ENCODE assay signal across 22 cellular contexts in the genomic region with DNA sequence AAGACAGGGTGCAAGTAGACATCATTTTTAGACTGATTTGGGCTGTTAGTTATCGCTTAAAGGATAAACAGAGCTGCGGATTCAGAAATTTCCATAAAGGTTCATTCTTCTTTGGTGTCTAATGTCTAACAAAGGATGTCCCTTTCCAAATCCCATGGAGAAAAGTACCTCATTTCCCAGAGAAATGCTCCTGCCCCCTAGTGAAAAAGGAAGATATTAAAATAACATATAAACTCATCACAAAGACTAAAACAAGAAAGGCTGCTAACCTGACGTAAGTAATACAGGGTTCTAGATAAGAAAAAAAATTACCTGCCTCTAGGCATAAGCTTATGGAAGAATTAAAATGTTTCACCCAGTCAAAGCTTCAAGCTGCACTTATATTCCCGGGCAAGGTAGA. TPM values are rescaled to one million over a fixed set of nuclear protein-coding genes. Genes with fewer than 3 reads are reported as not detected.
DNase-seq lines count a peak whose midpoint lies in the region; ATAC-seq and TF ChIP-seq lines count a peak whose summit lies in the region.
"Had no signal": no experiment of that assay in that cellular context is flagged by ENCODE, and none has a peak within 500 bp of the region (broad histone marks: within the 10 kb centered on the region; RNA-seq: fewer than 3 reads in every experiment).

No MANE protein-coding gene starts in this region.

- peak; percentile 32 for DNase-seq in H7
- DNase-seq in brain microvascular endothelial cell: no peak
- no peak for DNase-seq in ecto neural progenitor cell (ENCODE audit: low spot score)
- DNase-seq in NCI-H2196 treated with DMSO at 0.1 percent for 48 hours (lab: John Stamatoyannopoulos, UW; ENCODE audit: unreplicated experiment): no peak
- no peak for DNase-seq in endothelial cell (ENCODE audit: low spot score)
- DNase-seq: activated CD8-positive, alpha-beta T cell treated with anti-CD3 and anti-CD28 coated beads for 36 hours; activated naive CD4-positive, alpha-beta T cell treated with anti-CD3 and anti-CD28 coated beads for 36 hours; activated T-cell treated with anti-CD3 and anti-CD28 coated beads, Interleukin-2, amount 50 U/mL, for 1 hour; aorta; KBM-7; kidney; naive thymus-derived CD8-positive, alpha-beta T cell; NCI-H2029 treated with DMSO at 0.1 percent for 48 hours; posterior cingulate gyrus; SIG-M5; stimulated activated CD4-positive, alpha-beta T cell treated with anti-CD3 and anti-CD28 coated beads, Interleukin-2, amount 100 ng/mL, for 48 hours; T-helper 2 cell had no signal

- H3K4me3 Mint-ChIP-seq in endothelial cell (ENCODE audit: unreplicated experiment): no peak overlapping the region
- H3K4me3 Mint-ChIP-seq: activated CD8-positive, alpha-beta T cell treated with anti-CD3 and anti-CD28 coated beads for 36 hours; activated naive CD4-positive, alpha-beta T cell treated with anti-CD3 and anti-CD28 coated beads for 36 hours; CD14-positive monocyte; naive thymus-derived CD8-positive, alpha-beta T cell had no signal

- H2AFZ ChIP-seq in neural cell (ENCODE audit: low read depth, low read length): no peak overlapping the region

- in situ Hi-C loops in brain microvascular endothelial cell (cut with HindIII; ENCODE audit: low pct_ligation_motif_present, low sequenced_read_pairs): no loop called here

- H3K4me3 ChIP-seq in H7 (ENCODE audit: insufficient read depth, low read depth, low read length) (no peak overlapping the region), brain microvascular endothelial cell (ENCODE audit: low read depth, low read length) (no peak overlapping the region), neural cell (ENCODE audit: low read length) (no peak overlapping the region)
- H3K4me3 ChIP-seq: skin epidermis had no signal

- H3K9me3 ChIP-seq in neural cell (ENCODE audit: low read length): no peaks in the 10 kb centered on the region

- no peak for TF ChIP-seq RAD21 in neural cell (conservative IDR thresholded peaks at IDR 0.05)

- no peaks in the 10 kb centered on the region for H4K20me1 ChIP-seq in neural cell (ENCODE audit: insufficient read depth)

- H3K27me3 ChIP-seq in H7 (ENCODE audit: control insufficient read depth, insufficient read depth, low read length): no peaks in the 10 kb centered on the region
- no peaks in the 10 kb centered on the region for H3K27me3 ChIP-seq in brain microvascular endothelial cell (replicated peaks)
- no peaks in the 10 kb centered on the region for H3K27me3 ChIP-seq in neural cell (ENCODE audit: insufficient read depth, low read depth, low read length)

- no peak overlapping the region for H3K4me2 ChIP-seq in neural cell (ENCODE audit: low read length)

- H3K27me3 Mint-ChIP-seq in endothelial cell (ENCODE audit: unreplicated experiment): peaks cover 7% of the 10 kb centered on the region

- H3K36me3 ChIP-seq in H7 (replicated peaks; ENCODE audit: control insufficient read depth, insufficient read depth, low read length) (no peaks in the 10 kb centered on the region), brain microvascular endothelial cell (replicated peaks) (no peaks in the 10 kb centered on the region), neural cell (ENCODE audit: insufficient read depth, low read length) (peaks cover 7% of the 10 kb centered on the region)

- no peaks in the 10 kb centered on the region for H3K9me3 Mint-ChIP-seq in endothelial cell (ENCODE audit: unreplicated experiment)

- H3K4me1 Mint-ChIP-seq in endothelial cell (ENCODE audit: unreplicated experiment): peaks cover 6% of the 10 kb centered on the region
- H3K4me1 Mint-ChIP-seq: CD14-positive monocyte; naive thymus-derived CD8-positive, alpha-beta T cell had no signal

- H3K9me2 ChIP-seq in neural cell (ENCODE audit: insufficient read depth, low read length): no peaks in the 10 kb centered on the region

- H3K27ac ChIP-seq in C4-2B (no peak overlapping the region), brain microvascular endothelial cell (no peak overlapping the region), neural cell (ENCODE audit: low read length) (peak overlapping the region; percentile 33)
- H3K27ac ChIP-seq: skin epidermis had no signal

- H3K79me2 ChIP-seq in neural cell (replicated peaks; ENCODE audit: insufficient read depth, low read length): no peaks in the 10 kb centered on the region

- H3K27ac Mint-ChIP-seq in endothelial cell (ENCODE audit: unreplicated experiment): no peak overlapping the region
- H3K27ac Mint-ChIP-seq: activated CD8-positive, alpha-beta T cell treated with anti-CD3 and anti-CD28 coated beads for 36 hours; activated naive CD4-positive, alpha-beta T cell treated with anti-CD3 and anti-CD28 coated beads for 36 hours; CD14-positive monocyte; naive thymus-derived CD8-positive, alpha-beta T cell had no signal

- no peaks in the 10 kb centered on the region for H3F3A ChIP-seq in neural cell (ENCODE audit: insufficient read depth, low read length, poor library complexity, severe bottlenecking)

- H3K36me3 Mint-ChIP-seq in endothelial cell (ENCODE audit: low read depth, unreplicated experiment): peaks cover 11% of the 10 kb centered on the region
- H3K36me3 Mint-ChIP-seq: CD14-positive monocyte had no signal

- TF ChIP-seq CTCF in C4-2B (conservative IDR thresholded peaks at IDR 0.05) (peak; percentile 46), brain microvascular endothelial cell (IDR thresholded peaks at IDR 0.05; ENCODE audit: low read depth, low read length, missing control alignments) (peak; percentile 24), neural cell (IDR thresholded peaks at IDR 0.05; ENCODE audit: poor library complexity, severe bottlenecking) (peak; percentile 32), endothelial cell (IDR thresholded peaks at IDR 0.05; ENCODE audit: unreplicated experiment) (no peak)

- no peak overlapping the region for H3K9ac ChIP-seq in neural cell (ENCODE audit: low read length)

- ATAC-seq in HG03571 (IDR thresholded peaks at IDR 0.05; ENCODE audit: unreplicated experiment): no peak
- ATAC-seq: activated CD8-positive, alpha-beta T cell treated with anti-CD3 and anti-CD28 coated beads for 36 hours; naive thymus-derived CD8-positive, alpha-beta T cell had no signal

- TF ChIP-seq EP300 in neural cell (conservative IDR thresholded peaks at IDR 0.05; ENCODE audit: poor library complexity, severe bottlenecking): no peak

TF ChIP-seq in neural cell, 6 proteins besides CTCF, POLR2A, EP300 and RAD21:
- TF ChIP-seq, protein P1, sequence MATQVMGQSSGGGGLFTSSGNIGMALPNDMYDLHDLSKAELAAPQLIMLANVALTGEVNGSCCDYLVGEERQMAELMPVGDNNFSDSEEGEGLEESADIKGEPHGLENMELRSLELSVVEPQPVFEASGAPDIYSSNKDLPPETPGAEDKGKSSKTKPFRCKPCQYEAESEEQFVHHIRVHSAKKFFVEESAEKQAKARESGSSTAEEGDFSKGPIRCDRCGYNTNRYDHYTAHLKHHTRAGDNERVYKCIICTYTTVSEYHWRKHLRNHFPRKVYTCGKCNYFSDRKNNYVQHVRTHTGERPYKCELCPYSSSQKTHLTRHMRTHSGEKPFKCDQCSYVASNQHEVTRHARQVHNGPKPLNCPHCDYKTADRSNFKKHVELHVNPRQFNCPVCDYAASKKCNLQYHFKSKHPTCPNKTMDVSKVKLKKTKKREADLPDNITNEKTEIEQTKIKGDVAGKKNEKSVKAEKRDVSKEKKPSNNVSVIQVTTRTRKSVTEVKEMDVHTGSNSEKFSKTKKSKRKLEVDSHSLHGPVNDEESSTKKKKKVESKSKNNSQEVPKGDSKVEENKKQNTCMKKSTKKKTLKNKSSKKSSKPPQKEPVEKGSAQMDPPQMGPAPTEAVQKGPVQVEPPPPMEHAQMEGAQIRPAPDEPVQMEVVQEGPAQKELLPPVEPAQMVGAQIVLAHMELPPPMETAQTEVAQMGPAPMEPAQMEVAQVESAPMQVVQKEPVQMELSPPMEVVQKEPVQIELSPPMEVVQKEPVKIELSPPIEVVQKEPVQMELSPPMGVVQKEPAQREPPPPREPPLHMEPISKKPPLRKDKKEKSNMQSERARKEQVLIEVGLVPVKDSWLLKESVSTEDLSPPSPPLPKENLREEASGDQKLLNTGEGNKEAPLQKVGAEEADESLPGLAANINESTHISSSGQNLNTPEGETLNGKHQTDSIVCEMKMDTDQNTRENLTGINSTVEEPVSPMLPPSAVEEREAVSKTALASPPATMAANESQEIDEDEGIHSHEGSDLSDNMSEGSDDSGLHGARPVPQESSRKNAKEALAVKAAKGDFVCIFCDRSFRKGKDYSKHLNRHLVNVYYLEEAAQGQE (IDR thresholded peaks at IDR 0.05; ENCODE audit: borderline replicate concordance): no peak

RNA-seq across cellular contexts. Expression of a gene that starts 22.8 kb away (rescaled TPM):
- 2.4 and 2.9 TPM in 2 replicates for total RNA-seq in H7 (2014; rRNA removed; shearing (Covaris generic))
- polyA plus RNA-seq in neural cell: 14.1 and 14.3 TPM in 2 replicates
- 81.3 and 103 TPM in 2 replicates for polyA minus RNA-seq in neural cell
- total RNA-seq in endothelial cell (ENCODE audit: unreplicated experiment): 10.5 TPM
- total RNA-seq: activated CD8-positive, alpha-beta T cell treated with anti-CD3 and anti-CD28 coated beads for 36 hours; naive thymus-derived CD8-positive, alpha-beta T cell had no signal
- polyA plus RNA-seq: naive thymus-derived CD8-positive, alpha-beta T cell had no signal
